16 cellular contexts compared by ENCODE assay signal in genomic region chr2:27856386-27856785, GRCh38. TPM values are rescaled to one million over a fixed set of nuclear protein-coding genes. Genes with fewer than 3 reads are reported as not detected.
DNase-seq lines count a peak whose midpoint lies in the region; ATAC-seq and TF ChIP-seq lines count a peak whose summit lies in the region.
"Had no signal": no experiment of that assay in that cellular context is flagged by ENCODE, and none has a peak within 500 bp of the region (broad histone marks: within the 10 kb centered on the region; RNA-seq: fewer than 3 reads in every experiment).

No MANE protein-coding gene starts in this region.

- no peak overlapping the region for H3K27ac ChIP-seq in esophagus muscularis mucosa (replicated peaks in 1 of 4)
- H3K27ac ChIP-seq: KMS-11 had no signal

- H3K36me3 Mint-ChIP-seq in activated CD4-positive, alpha-beta memory T cell treated with anti-CD3 and anti-CD28 coated beads for 36 hours = peaks cover 12% of the 10 kb centered on the region
- peaks cover 19% of the 10 kb centered on the region for H3K36me3 Mint-ChIP-seq in activated CD4-positive, alpha-beta memory T cell treated with anti-CD3 and anti-CD28 coated beads, Interleukin-2, amount 10 ng/mL, durations not matched to agents 7 days and 5 days (ENCODE audit: low read depth)
- H3K36me3 Mint-ChIP-seq in nephron (ENCODE audit: low read depth) = peaks cover 18% of the 10 kb centered on the region

- TF ChIP-seq POLR2A in esophagus muscularis mucosa (IDR thresholded peaks at IDR 0.05; ENCODE audit: low read depth) = no peak

- peaks cover 8% of the 10 kb centered on the region for H3K9me3 Mint-ChIP-seq in activated CD4-positive, alpha-beta memory T cell treated with anti-CD3 and anti-CD28 coated beads for 36 hours
- H3K9me3 Mint-ChIP-seq in activated CD4-positive, alpha-beta memory T cell treated with anti-CD3 and anti-CD28 coated beads, Interleukin-2, amount 10 ng/mL, durations not matched to agents 7 days and 5 days = peaks cover 7% of the 10 kb centered on the region
- peaks cover 17% of the 10 kb centered on the region for H3K9me3 Mint-ChIP-seq in nephron

- peak overlapping the region; percentile 4 for H3K27ac Mint-ChIP-seq in activated CD4-positive, alpha-beta memory T cell treated with anti-CD3 and anti-CD28 coated beads for 36 hours
- H3K27ac Mint-ChIP-seq in activated CD4-positive, alpha-beta memory T cell treated with anti-CD3 and anti-CD28 coated beads, Interleukin-2, amount 10 ng/mL, durations not matched to agents 7 days and 5 days = no peak overlapping the region
- peak overlapping the region in 2 of 3 experiments; percentile 35 to 46 for H3K27ac Mint-ChIP-seq in nephron

- H3K36me3 ChIP-seq in esophagus muscularis mucosa = no peaks in the 10 kb centered on the region

- intact Hi-C loops in activated CD4-positive, alpha-beta memory T cell treated with anti-CD3 and anti-CD28 coated beads for 36 hours (cut with micrococcal nuclease) = loop anchor here (2.0 to 5.0 kb wide), 2 partner anchors 98 to 591 kb away; no protein-coding TSS in a partner anchor
- intact Hi-C loops in esophagus muscularis mucosa (cut with DNase I) = no loop called here

- no peaks in the 10 kb centered on the region for H3K27me3 ChIP-seq in esophagus muscularis mucosa
- H3K27me3 ChIP-seq: MG63 had no signal

- no peak overlapping the region for H3K4me3 Mint-ChIP-seq in activated CD4-positive, alpha-beta memory T cell treated with anti-CD3 and anti-CD28 coated beads for 36 hours
- no peak overlapping the region for H3K4me3 Mint-ChIP-seq in activated CD4-positive, alpha-beta memory T cell treated with anti-CD3 and anti-CD28 coated beads, Interleukin-2, amount 10 ng/mL, durations not matched to agents 7 days and 5 days
- no peak overlapping the region for H3K4me3 Mint-ChIP-seq in nephron

- peaks cover 54% of the 10 kb centered on the region for H3K4me1 Mint-ChIP-seq in activated CD4-positive, alpha-beta memory T cell treated with anti-CD3 and anti-CD28 coated beads for 36 hours (ENCODE audit: low read depth)
- H3K4me1 Mint-ChIP-seq in activated CD4-positive, alpha-beta memory T cell treated with anti-CD3 and anti-CD28 coated beads, Interleukin-2, amount 10 ng/mL, durations not matched to agents 7 days and 5 days = peaks cover 46% of the 10 kb centered on the region
- peaks cover 6% of the 10 kb centered on the region for H3K4me1 Mint-ChIP-seq in nephron

- TF ChIP-seq EP300 in esophagus muscularis mucosa (IDR thresholded peaks at IDR 0.05) = no peak

- no peak for TF ChIP-seq CTCF in nephron (IDR thresholded peaks at IDR 0.05; ENCODE audit: unreplicated experiment in 3 of 3)
- no peak for TF ChIP-seq CTCF in esophagus muscularis mucosa (IDR thresholded peaks at IDR 0.05)

- whole genome bisulfite sequencing in esophagus muscularis mucosa = 51% methylated on average over 3 of the region's 3 CpGs

- POLR2A ChIA-PET in activated CD4-positive, alpha-beta memory T cell treated with anti-CD3 and anti-CD28 coated beads for 36 hours (lab: Charles Lee) = interaction anchor here (1.4 kb wide), 1 partner anchor 34 kb away, joined by 5 read pairs; the partner anchor contains the start of genes BABAM2 and RBKS
- POLR2A ChIA-PET in activated CD4-positive, alpha-beta memory T cell treated with anti-CD3 and anti-CD28 coated beads, Interleukin-2, amount 10 ng/mL, durations not matched to agents 7 days and 5 days (lab: Charles Lee) = no interaction called here

- DNase-seq in activated CD4-positive, alpha-beta memory T cell treated with anti-CD3 and anti-CD28 coated beads for 36 hours = no peak
- DNase-seq in activated CD4-positive, alpha-beta memory T cell treated with anti-CD3 and anti-CD28 coated beads, Interleukin-2, amount 10 ng/mL, durations not matched to agents 7 days and 5 days = no peak
- DNase-seq in NCI-H69 (lab: John Stamatoyannopoulos, UW) = peak; percentile 21
- DNase-seq in dermis blood vessel endothelial cell = peak; percentile 44
- DNase-seq in esophagus muscularis mucosa (ENCODE audit: extremely low spot score) = no peak
- no peak for DNase-seq in NCI-H2029 (lab: John Stamatoyannopoulos, UW)
- DNase-seq: Caco-2, GM23248, MG63, NCI-H1092 treated with DMSO at 0.1 percent for 48 hours, NCI-H1694, NCI-H446 treated with DMSO at 0.1 percent for 48 hours, SIG-M5 had no signal

- CTCF ChIA-PET in activated CD4-positive, alpha-beta memory T cell treated with anti-CD3 and anti-CD28 coated beads for 36 hours (lab: Charles Lee) = interaction anchor here (1.0 to 2.8 kb wide), 4 partner anchors 103 to 535 kb away, joined by 3 to 10 read pairs (median 3); no protein-coding TSS in a partner anchor
- CTCF ChIA-PET in activated CD4-positive, alpha-beta memory T cell treated with anti-CD3 and anti-CD28 coated beads, Interleukin-2, amount 10 ng/mL, durations not matched to agents 7 days and 5 days (lab: Charles Lee) = interaction anchor here (0.8 to 1.2 kb wide), 2 partner anchors 15 to 173 kb away, joined by 3 to 4 read pairs; no protein-coding TSS in a partner anchor

- peaks cover 0 to 22% (median 14%) of the 10 kb centered on the region in 4 donors for H3K4me1 ChIP-seq in esophagus muscularis mucosa
- H3K4me1 ChIP-seq: Caco-2 had no signal

- no peaks in the 10 kb centered on the region for H3K9me3 ChIP-seq in esophagus muscularis mucosa
- H3K9me3 ChIP-seq: Caco-2 had no signal

- no peak overlapping the region for H3K4me3 ChIP-seq in esophagus muscularis mucosa
- H3K4me3 ChIP-seq: GM23248, MG63 had no signal

- ATAC-seq in GM19351 (IDR thresholded peaks at IDR 0.05; ENCODE audit: unreplicated experiment) = no peak

- no peaks in the 10 kb centered on the region for H3K27me3 Mint-ChIP-seq in activated CD4-positive, alpha-beta memory T cell treated with anti-CD3 and anti-CD28 coated beads for 36 hours
- H3K27me3 Mint-ChIP-seq in activated CD4-positive, alpha-beta memory T cell treated with anti-CD3 and anti-CD28 coated beads, Interleukin-2, amount 10 ng/mL, durations not matched to agents 7 days and 5 days = no peaks in the 10 kb centered on the region
- H3K27me3 Mint-ChIP-seq in nephron (ENCODE audit: low read depth) = no peaks in the 10 kb centered on the region

RNA-seq across cellular contexts. Expression of gene RBKS, which starts 33.8 kb away (rescaled TPM):
- total RNA-seq in activated CD4-positive, alpha-beta memory T cell treated with anti-CD3 and anti-CD28 coated beads for 36 hours = 1 to 10 TPM; 9.2 to 9.7 TPM
- 1 to 10 TPM; 2.2 to 2.8 TPM for total RNA-seq in activated CD4-positive, alpha-beta memory T cell treated with anti-CD3 and anti-CD28 coated beads, Interleukin-2, amount 10 ng/mL, durations not matched to agents 7 days and 5 days
- total RNA-seq in dermis blood vessel endothelial cell (0.98 and 1.2 TPM in 2 replicates), esophagus muscularis mucosa (1 to 10 TPM in 3 of 4 donors, under 1 TPM in 1; 0.63 to 5.8 (median 2.5) TPM)

RNA-seq across cellular contexts. Expression of gene BABAM2, which starts 34.1 kb away (rescaled TPM):
- total RNA-seq in activated CD4-positive, alpha-beta memory T cell treated with anti-CD3 and anti-CD28 coated beads for 36 hours = 10 to 100 TPM; 72.3 to 76.6 TPM
- 10 to 100 TPM; 51.4 to 56.6 TPM for total RNA-seq in activated CD4-positive, alpha-beta memory T cell treated with anti-CD3 and anti-CD28 coated beads, Interleukin-2, amount 10 ng/mL, durations not matched to agents 7 days and 5 days
- total RNA-seq in dermis blood vessel endothelial cell (13.6 and 17.8 TPM in 2 replicates), esophagus muscularis mucosa (10 to 100 TPM; 35.5 to 44.9 (median 39.9) TPM)

Comparison
In these comparisons a context has a peak if more than half of its experiments do, and no peak if none do; other contexts are left out.
1. DNase-seq: peak in NCI-H69 (single experiment) and dermis blood vessel endothelial cell (single experiment); none in activated CD4-positive, alpha-beta memory T cell treated with anti-CD3 and anti-CD28 coated beads for 36 hours (single experiment), activated CD4-positive, alpha-beta memory T cell treated with anti-CD3 and anti-CD28 coated beads, Interleukin-2, amount 10 ng/mL, durations not matched to agents 7 days and 5 days (single experiment), esophagus muscularis mucosa (single experiment) and NCI-H2029 (single experiment).